12 cellular contexts compared by ENCODE assay signal in genomic region chr2:25617948-25618646, GRCh38. TPM values are rescaled to one million over a fixed set of nuclear protein-coding genes. Genes with fewer than 3 reads are reported as not detected.
DNase-seq lines count a peak whose midpoint lies in the region; ATAC-seq and TF ChIP-seq lines count a peak whose summit lies in the region.
"Had no signal": no experiment of that assay in that cellular context is flagged by ENCODE, and none has a peak within 500 bp of the region (broad histone marks: within the 10 kb centered on the region; RNA-seq: fewer than 3 reads in every experiment).

No MANE protein-coding gene starts in this region.

- H3K9ac ChIP-seq in fibroblast of lung (ENCODE audit: insufficient read depth, low read length): no peak overlapping the region
- H3K9ac ChIP-seq in trophoblast cell (ENCODE audit: low read length): no peak overlapping the region

- no peak overlapping the region for H3K23ac ChIP-seq in trophoblast cell (ENCODE audit: low read length)

- no CpG with 5 or more reads among the region's 7 CpGs for WGBS in trophoblast cell (ENCODE audit: extremely low coverage, insufficient coverage, insufficient read length)

- no peak overlapping the region for H3K18ac ChIP-seq in trophoblast cell (ENCODE audit: low read length)

- H3K27me3 ChIP-seq in Panc1 (ENCODE audit: control insufficient read depth, insufficient read depth, low read length): no peaks in the 10 kb centered on the region
- H3K27me3 ChIP-seq in fibroblast of lung (ENCODE audit: control insufficient read depth, insufficient read depth, low read length): no peaks in the 10 kb centered on the region
- no peaks in the 10 kb centered on the region for H3K27me3 ChIP-seq in trophoblast cell (ENCODE audit: insufficient read depth, low read length)

- H4K20me1 ChIP-seq in fibroblast of lung (ENCODE audit: control insufficient read depth, extremely low read depth, insufficient read depth, low read length): no peaks in the 10 kb centered on the region

- no peak overlapping the region for H4K8ac ChIP-seq in trophoblast cell (ENCODE audit: low read depth, low read length)

- TF ChIP-seq CTCF in Panc1 (IDR thresholded peaks at IDR 0.05) (no peak), fibroblast of lung (conservative IDR thresholded peaks at IDR 0.05 in 1 of 2, IDR thresholded peaks at IDR 0.05 in 1 of 2; ENCODE audit: low read depth in 1 of 2, low read length in 2 of 2) (no peak)

- H4K91ac ChIP-seq in trophoblast cell (ENCODE audit: low read depth, low read length): no peak overlapping the region

- no peaks in the 10 kb centered on the region for H3K9me3 ChIP-seq in Panc1 (ENCODE audit: control insufficient read depth, insufficient read depth, low read depth, low read length)
- H3K9me3 ChIP-seq in fibroblast of lung (ENCODE audit: control insufficient read depth, insufficient read depth, low read depth, low read length): no peaks in the 10 kb centered on the region
- H3K9me3 ChIP-seq in trophoblast cell (ENCODE audit: insufficient read depth, low read depth, low read length): no peaks in the 10 kb centered on the region

- no peak overlapping the region for H2BK12ac ChIP-seq in trophoblast cell (ENCODE audit: low read length)

- H2BK120ac ChIP-seq in trophoblast cell (ENCODE audit: insufficient read depth, low read length, poor library complexity): no peak overlapping the region

- H3K4me2 ChIP-seq in fibroblast of lung (ENCODE audit: extremely low read depth, insufficient read depth, low read length) (peak overlapping the region; percentile 51), trophoblast cell (ENCODE audit: low read length) (no peak overlapping the region)

- H3K79me1 ChIP-seq in trophoblast cell (ENCODE audit: low read length): no peaks in the 10 kb centered on the region

- POLR2A ChIA-PET in Panc1 (lab: Charles Lee): interaction anchor here (0.5 kb wide), 1 partner anchor 9 kb away, joined by 18 read pairs; no protein-coding TSS in a partner anchor

- intact Hi-C loops in Panc1 (cut with micrococcal nuclease; ENCODE audit: unreplicated experiment): no loop called here

- DNase-seq in AG20443 (ENCODE audit: low spot score) (peak; percentile 83), Panc1 (ENCODE audit: low read depth, low spot score) (peak; percentile 43), fibroblast of lung (ENCODE audit: low read depth in 2 of 2) (peak; percentile 85 to 94), non-pigmented ciliary epithelial cell (ENCODE audit: low read depth) (peak; percentile 67), NCI-H187 treated with DMSO at 0.1 percent for 48 hours (lab: John Stamatoyannopoulos, UW) (no peak), NCI-H1048 (lab: John Stamatoyannopoulos, UW) (no peak), trophoblast cell (no peak), NCI-H345 treated with DMSO at 0.1 percent for 48 hours (lab: John Stamatoyannopoulos, UW; ENCODE audit: unreplicated experiment) (no peak)
- DNase-seq: activated CD4-positive, alpha-beta T cell treated with anti-CD3 and anti-CD28 coated beads for 36 hours; DMS 273 treated with DMSO at 0.1 percent for 48 hours; nucleus accumbens; substantia nigra had no signal

- H2AK5ac ChIP-seq in trophoblast cell (ENCODE audit: low read length): no peak overlapping the region

- no peak overlapping the region for H4K12ac ChIP-seq in trophoblast cell (ENCODE audit: low read depth, low read length)

- no peak overlapping the region for H2AFZ ChIP-seq in fibroblast of lung (ENCODE audit: low read length)
- no peak overlapping the region for H2AFZ ChIP-seq in trophoblast cell (ENCODE audit: insufficient read depth, low read length, poor library complexity)

- CTCF ChIA-PET in Panc1 (lab: Charles Lee): interaction anchor here (0.8 to 1.6 kb wide), 2 partner anchors 46 to 81 kb away, joined by 3 to 5 read pairs; no protein-coding TSS in a partner anchor

- H3K36me3 ChIP-seq in Panc1 (ENCODE audit: control insufficient read depth, insufficient read depth, low read length) (no peaks in the 10 kb centered on the region), fibroblast of lung (ENCODE audit: control insufficient read depth, insufficient read depth, low read length) (no peaks in the 10 kb centered on the region), trophoblast cell (ENCODE audit: control insufficient read depth in 1 of 2, insufficient read depth in 2 of 2, low read length in 2 of 2) (no peaks in the 10 kb centered on the region)

- no peaks in the 10 kb centered on the region for H3K79me2 ChIP-seq in fibroblast of lung (ENCODE audit: control insufficient read depth, insufficient read depth, low read length)
- no peaks in the 10 kb centered on the region for H3K79me2 ChIP-seq in trophoblast cell (ENCODE audit: control insufficient read depth, insufficient read depth, low read length, poor library complexity)

- peak; percentile 88 for ATAC-seq in Panc1
- ATAC-seq: activated CD4-positive, alpha-beta T cell treated with anti-CD3 and anti-CD28 coated beads for 36 hours had no signal

- no peak overlapping the region for H2BK5ac ChIP-seq in trophoblast cell (ENCODE audit: low read depth, low read length, poor library complexity)

- H3K4me3 ChIP-seq in Panc1 (ENCODE audit: low read depth in 2 of 2, low read length in 2 of 2) (peak overlapping the region in 1 of 2 experiments; percentile 27; a peak in 2 of 4 replicates), fibroblast of lung (replicated peaks in 1 of 4; ENCODE audit: control extremely low read depth in 1 of 4, insufficient read depth in 1 of 4, low read depth in 3 of 4, low read length in 4 of 4) (peak overlapping the region in 2 of 4 experiments; percentile 1 to 22), trophoblast cell (ENCODE audit: low read depth, low read length) (no peak overlapping the region)

- peak overlapping the region; percentile 52 for H3K27ac ChIP-seq in Panc1 (ENCODE audit: low read length)
- no peak overlapping the region for H3K27ac ChIP-seq in fibroblast of lung (ENCODE audit: insufficient read depth, low read length)
- no peak overlapping the region for H3K27ac ChIP-seq in trophoblast cell (ENCODE audit: low read depth, low read length)

- H3K4me1 ChIP-seq in Panc1 (ENCODE audit: control insufficient read depth, insufficient read depth, low read length) (peaks cover 37% of the 10 kb centered on the region), fibroblast of lung (ENCODE audit: control insufficient read depth, extremely low read depth, insufficient read depth, low read length) (peaks cover 3% of the 10 kb centered on the region), trophoblast cell (ENCODE audit: control insufficient read depth in 1 of 2, insufficient read depth in 2 of 2, low read length in 2 of 2) (no peaks in the 10 kb centered on the region)

- in situ Hi-C loops in Panc1 (cut with HindIII; ENCODE audit: low pct_unique_long_range_greater_than_20kb, low sequenced_read_pairs): no loop called here

- H3K14ac ChIP-seq in trophoblast cell (ENCODE audit: low read length): no peak overlapping the region

- no peak overlapping the region for H3K4ac ChIP-seq in trophoblast cell (ENCODE audit: low read depth, low read length)

- BruUV-seq in Panc1 (replicated peaks; lab: Mats Ljungman, UMichigan): no TSS peak

RNA-seq across cellular contexts. Expression of gene DTNB, which starts 55.3 kb away (rescaled TPM):
- total RNA-seq in Panc1 (2021; ENCODE audit: unreplicated experiment): 37.8 TPM
- polyA plus RNA-seq in Panc1 (2012; ENCODE audit: insufficient read length): 51.3 TPM
- total RNA-seq in fibroblast of lung: 4.1 and 5.4 TPM in 2 replicates
- polyA plus RNA-seq in fibroblast of lung: 5.1 and 6.5 TPM in 2 replicates
- 3.7 and 5.2 TPM in 2 replicates for polyA plus RNA-seq in fibroblast of lung (2012)
- 5.5 and 5.9 TPM in 2 replicates for polyA minus RNA-seq in fibroblast of lung (ENCODE audit: low replicate concordance)
- 6.2 and 6.6 TPM in 2 replicates for polyA plus RNA-seq in trophoblast cell (2013)

Comparison
In these comparisons a context has a peak if more than half of its experiments do, and no peak if none do; other contexts are left out.
1. DNase-seq: peak in AG20443 (single experiment), Panc1 (single experiment), fibroblast of lung (2 of 2) and non-pigmented ciliary epithelial cell (single experiment); none in NCI-H187 treated with DMSO at 0.1 percent for 48 hours (single experiment), NCI-H1048 (single experiment), trophoblast cell (0 of 2) and NCI-H345 treated with DMSO at 0.1 percent for 48 hours (single experiment).